ENCODE assay signal across 13 cellular contexts in the genomic region with DNA sequence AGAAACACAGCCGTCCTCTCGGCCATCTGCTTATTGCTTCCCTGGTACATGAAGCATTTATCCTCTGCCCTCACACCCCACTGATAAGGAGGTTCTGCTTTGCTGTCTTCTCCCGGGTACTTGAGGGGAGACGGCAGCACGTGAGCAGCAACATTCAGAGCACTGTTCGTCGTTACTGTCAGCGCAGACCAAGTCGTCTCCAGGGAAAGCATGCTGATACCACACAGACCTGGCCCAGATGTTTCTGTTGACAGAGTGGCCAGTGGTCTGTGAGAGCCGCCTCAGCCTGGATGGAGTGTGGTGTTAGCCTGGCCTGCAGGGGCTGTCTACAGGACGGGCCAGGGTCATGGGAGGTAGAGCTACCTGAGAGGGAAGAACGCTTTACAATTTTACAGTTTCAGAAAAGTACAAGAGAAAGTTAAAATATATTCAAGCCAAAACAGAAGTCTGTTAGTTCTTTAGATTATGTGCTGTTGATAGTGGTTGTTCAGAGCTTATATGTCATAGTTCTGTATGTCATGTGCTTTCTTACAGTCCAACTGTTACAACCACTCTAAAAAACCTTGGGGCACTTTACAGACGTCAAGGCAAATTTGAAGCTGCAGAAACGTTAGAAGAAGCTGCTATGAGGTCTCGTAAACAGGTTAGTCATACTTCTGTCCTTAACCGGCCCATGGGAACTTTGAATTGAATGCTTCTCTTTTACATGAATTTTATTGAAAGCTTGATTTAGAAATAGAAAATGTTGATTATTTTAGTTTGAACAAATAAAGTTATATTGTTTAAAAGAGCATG. TPM values are rescaled to one million over a fixed set of nuclear protein-coding genes. Genes with fewer than 3 reads are reported as not detected.
DNase-seq lines count a peak whose midpoint lies in the region; ATAC-seq, FAIRE-seq and TF ChIP-seq lines count a peak whose summit lies in the region.
"Had no signal": no experiment of that assay in that cellular context is flagged by ENCODE, and none has a peak within 500 bp of the region (broad histone marks: within the 10 kb centered on the region; RNA-seq: fewer than 3 reads in every experiment).

No MANE protein-coding gene starts in this region.

- H2AK5ac ChIP-seq in neuronal stem cell (ENCODE audit: low read depth, low read length): no peak overlapping the region

- H2BK120ac ChIP-seq in neuronal stem cell (ENCODE audit: low read depth, low read length): no peak overlapping the region

- peaks cover 1% of the 10 kb centered on the region for H3K79me1 ChIP-seq in neuronal stem cell (ENCODE audit: low read depth, low read length)

- H3K27ac ChIP-seq in neuronal stem cell (replicated peaks; ENCODE audit: low read length) (no peak overlapping the region), lower lobe of right lung (no peak overlapping the region), left lung (no peak overlapping the region), small intestine (ENCODE audit: low read depth in 1 of 2, low read length in 1 of 2) (no peak overlapping the region)

- peak; percentile 61 for DNase-seq in EH (ENCODE audit: low read depth)
- peak; percentile 38 for DNase-seq in NB4 (ENCODE audit: low read depth)
- DNase-seq in epidermal melanocyte (ENCODE audit: insufficient read length, low spot score): peak; percentile 58
- no peak for DNase-seq in neuronal stem cell (ENCODE audit: low spot score)
- no peak for DNase-seq in lower lobe of right lung
- no peak for DNase-seq in left lung
- no peak for DNase-seq in small intestine
- DNase-seq: BE2C; CD8-positive, alpha-beta memory T cell; KG1; MM.1S; NCI-H1105 treated with DMSO at 0.1 percent for 48 hours; NCI-H187 had no signal

- no CpG with 5 or more reads among the region's 16 CpGs for WGBS in neuronal stem cell (ENCODE audit: extremely low coverage in 2 of 2, insufficient read length in 2 of 2, insufficient replicate concordance in 1 of 2), 2 donors
- 87 to 91% (median 88%) methylated on average over 16 of the region's 16 CpGs for WGBS in small intestine, 3 donors

- no peak overlapping the region for H4K8ac ChIP-seq in neuronal stem cell (ENCODE audit: low read depth, low read length)

- H3K27me3 ChIP-seq in neuronal stem cell (ENCODE audit: control insufficient read depth in 3 of 3, insufficient read depth in 3 of 3, low read depth in 1 of 3, low read length in 3 of 3): no peaks in the 10 kb centered on the region
- H3K27me3 ChIP-seq in lower lobe of right lung (ENCODE audit: low read depth): no peaks in the 10 kb centered on the region
- H3K27me3 ChIP-seq in left lung: no peaks in the 10 kb centered on the region
- H3K27me3 ChIP-seq in small intestine (ENCODE audit: control insufficient read depth in 2 of 2, insufficient read depth in 2 of 2, low read length in 2 of 2): no peaks in the 10 kb centered on the region
- H3K27me3 ChIP-seq: BE2C had no signal

- intact Hi-C loops in lower lobe of right lung (cut with DNase I) (no loop called here), left lung (cut with DNase I) (no loop called here)

- H2BK12ac ChIP-seq in neuronal stem cell (ENCODE audit: low read length): no peak overlapping the region

- no peak for FAIRE-seq in small intestine (lab: Jason Lieb, UNC)

- no peak overlapping the region for H3K23ac ChIP-seq in neuronal stem cell (ENCODE audit: low read depth, low read length, poor library complexity)

- no peak overlapping the region for H3K4me2 ChIP-seq in neuronal stem cell (ENCODE audit: insufficient read depth, low read length, poor library complexity, severe bottlenecking)

- H3K4ac ChIP-seq in neuronal stem cell (ENCODE audit: low read length): no peak overlapping the region

- no peak for TF ChIP-seq POLR2A in NB4 (IDR thresholded peaks at IDR 0.05; ENCODE audit: extremely low read depth, insufficient read length)

- ATAC-seq in lower lobe of right lung (no peak), left lung (no peak)

- peak overlapping the region; percentile 72 for H3K9ac ChIP-seq in neuronal stem cell (ENCODE audit: low read depth, low read length, poor library complexity)

- no peak overlapping the region for H2BK5ac ChIP-seq in neuronal stem cell (ENCODE audit: low read length)

- H3K4me1 ChIP-seq in neuronal stem cell (ENCODE audit: control insufficient read depth in 2 of 2, insufficient read depth in 1 of 2, low read depth in 1 of 2, low read length in 2 of 2) (no peaks in the 10 kb centered on the region), lower lobe of right lung (peaks cover 9% of the 10 kb centered on the region), left lung (no peaks in the 10 kb centered on the region), small intestine (ENCODE audit: control insufficient read depth in 2 of 2, insufficient read depth in 1 of 2, low read depth in 1 of 2, low read length in 1 of 2) (no peaks in the 10 kb centered on the region)
- H3K4me1 ChIP-seq: BE2C had no signal

- no peak overlapping the region for H3K4me3 ChIP-seq in NB4 (ENCODE audit: low read depth, low read length)
- H3K4me3 ChIP-seq in neuronal stem cell (ENCODE audit: low read length in 2 of 2): no peak overlapping the region
- H3K4me3 ChIP-seq in lower lobe of right lung: no peak overlapping the region
- H3K4me3 ChIP-seq in left lung: no peak overlapping the region
- no peak overlapping the region for H3K4me3 ChIP-seq in small intestine (ENCODE audit: low read depth in 1 of 2, low read length in 2 of 2)

- H4K91ac ChIP-seq in neuronal stem cell (ENCODE audit: low read depth, low read length, poor library complexity): no peak overlapping the region

- H2AFZ ChIP-seq in neuronal stem cell (ENCODE audit: low read length): no peak overlapping the region

- H3K18ac ChIP-seq in neuronal stem cell (ENCODE audit: low read length): no peak overlapping the region

- H3K14ac ChIP-seq in neuronal stem cell (ENCODE audit: low read length): no peak overlapping the region

- TF ChIP-seq CTCF in NB4 (IDR thresholded peaks at IDR 0.05; ENCODE audit: low read depth, low read length): no peak
- TF ChIP-seq CTCF in lower lobe of right lung (IDR thresholded peaks at IDR 0.05): no peak
- no peak for TF ChIP-seq CTCF in left lung (IDR thresholded peaks at IDR 0.05)

- H2BK15ac ChIP-seq in neuronal stem cell (ENCODE audit: low read length): no peak overlapping the region

- H3K36me3 ChIP-seq in neuronal stem cell (replicated peaks in 1 of 2; ENCODE audit: control insufficient read depth in 2 of 2, insufficient read depth in 2 of 2, low read length in 2 of 2) (peaks cover 50 to 98% of the 10 kb centered on the region in 2 donors), lower lobe of right lung (peaks cover 100% of the 10 kb centered on the region), left lung (peaks cover 10 to 100% of the 10 kb centered on the region in 2 donors), small intestine (ENCODE audit: control insufficient read depth in 2 of 2, insufficient read depth in 2 of 2, low read length in 2 of 2) (peaks cover 32 to 46% of the 10 kb centered on the region in 2 donors)

- no peaks in the 10 kb centered on the region for H3K9me3 ChIP-seq in neuronal stem cell (replicated peaks in 1 of 2; ENCODE audit: control insufficient read depth in 2 of 2, insufficient read depth in 1 of 2, low read depth in 1 of 2, low read length in 2 of 2)
- no peaks in the 10 kb centered on the region for H3K9me3 ChIP-seq in lower lobe of right lung
- no peaks in the 10 kb centered on the region for H3K9me3 ChIP-seq in left lung
- no peaks in the 10 kb centered on the region for H3K9me3 ChIP-seq in small intestine (ENCODE audit: control insufficient read depth, low read depth)
- H3K9me3 ChIP-seq: BE2C had no signal

RNA-seq across cellular contexts. Expression of a gene that starts 38.2 kb away (rescaled TPM):
- polyA plus RNA-seq in neuronal stem cell (2013, experiment 1 of 2): 31.8 TPM
- 33.0 TPM for polyA plus RNA-seq in neuronal stem cell (2013, experiment 2 of 2)
- total RNA-seq in lower lobe of right lung (5.0 TPM), left lung (10 to 100 TPM in 1 of 2 donors, 1 to 10 TPM in 1; 9.2 to 10.7 TPM)
- polyA plus RNA-seq in small intestine: 10 to 100 TPM in 1 of 3 donors, 1 to 10 TPM in 2; 2.7 to 10.8 (median 3.8) TPM

RNA-seq across cellular contexts. Expression of a gene that starts 38.5 kb away (rescaled TPM):
- 34.8 TPM for polyA plus RNA-seq in neuronal stem cell (2013, experiment 1 of 2)
- polyA plus RNA-seq in neuronal stem cell (2013, experiment 2 of 2): 32.9 TPM
- total RNA-seq in lower lobe of right lung (49.4 TPM), left lung (10 to 100 TPM; 42.8 to 57.4 TPM)
- 10 to 100 TPM; 40.0 to 43.6 (median 40.5) TPM for polyA plus RNA-seq in small intestine

RNA-seq across cellular contexts. Expression of a gene that starts 48.1 kb away (rescaled TPM):
- 98.0 TPM for polyA plus RNA-seq in neuronal stem cell (2013, experiment 1 of 2)
- polyA plus RNA-seq in neuronal stem cell (2013, experiment 2 of 2): 101 TPM
- 171 TPM for total RNA-seq in lower lobe of right lung
- 100 to 1,000 TPM; 152 to 167 TPM for total RNA-seq in left lung
- polyA plus RNA-seq in small intestine: 10 to 100 TPM; 45.9 to 68.2 (median 66.6) TPM

Comparison
In these comparisons a context has a peak if more than half of its experiments do, and no peak if none do; other contexts are left out.
1. DNase-seq: peak in EH (single experiment), NB4 (single experiment) and epidermal melanocyte (single experiment); none in neuronal stem cell (single experiment), lower lobe of right lung (single experiment), left lung (0 of 2) and small intestine (single experiment).